Comparison of ENCODE assay signal across 17 cellular contexts in the genomic region with DNA sequence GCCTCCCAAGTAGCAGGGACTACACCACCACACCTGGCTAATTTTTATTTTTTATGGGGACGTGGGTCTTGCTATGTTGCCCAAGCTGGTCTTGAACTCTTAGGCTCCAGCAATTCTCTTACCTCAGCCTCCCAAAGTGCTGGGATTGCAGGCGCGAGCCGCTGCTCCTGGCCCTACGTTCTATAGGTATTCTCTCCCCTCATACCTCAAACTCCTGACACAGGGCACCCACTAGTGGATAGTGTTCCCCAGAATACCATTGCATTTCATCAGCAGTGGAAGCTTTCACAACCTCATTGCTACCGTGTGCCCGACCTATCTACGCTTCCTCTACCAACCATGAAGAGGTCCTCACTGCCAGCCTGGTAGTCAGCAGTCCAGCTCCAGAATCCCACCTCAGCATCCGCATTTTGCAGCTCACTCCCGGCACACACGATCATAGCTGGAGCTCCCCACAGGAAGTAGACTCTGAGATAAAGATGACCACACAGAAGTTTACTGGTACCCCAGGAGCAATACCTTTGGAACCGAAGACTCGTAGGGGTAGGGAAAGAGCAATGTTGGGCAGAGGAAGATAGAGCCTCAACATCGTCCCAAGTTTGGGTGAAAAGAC. TPM values are rescaled to one million over a fixed set of nuclear protein-coding genes. Genes with fewer than 3 reads are reported as not detected.
DNase-seq lines count a peak whose midpoint lies in the region; ATAC-seq, FAIRE-seq and TF ChIP-seq lines count a peak whose summit lies in the region.
"Had no signal": no experiment of that assay in that cellular context is flagged by ENCODE, and none has a peak within 500 bp of the region (broad histone marks: within the 10 kb centered on the region; RNA-seq: fewer than 3 reads in every experiment).

No MANE protein-coding gene starts in this region.

- H3K4me3 ChIP-seq in mammary epithelial cell (replicated peaks in 1 of 3; ENCODE audit: insufficient read depth in 1 of 3, low read depth in 2 of 3, low read length in 3 of 3) (no peak overlapping the region), breast epithelium (no peak overlapping the region), fibroblast of pulmonary artery (replicated peaks; ENCODE audit: low read depth, low read length) (peak overlapping the region; percentile 40)
- H3K4me3 ChIP-seq: dorsolateral prefrontal cortex had no signal

- H2AFZ ChIP-seq in mammary epithelial cell (ENCODE audit: low read depth, low read length) = peak overlapping the region; percentile 63

- no peak overlapping the region for H3K9ac ChIP-seq in mammary epithelial cell (ENCODE audit: insufficient read depth, low read length)

- no peak overlapping the region for H3K4me3 Mint-ChIP-seq in Calu3 (ENCODE audit: low read depth, unreplicated experiment)
- H3K4me3 Mint-ChIP-seq: activated CD4-positive, alpha-beta memory T cell treated with anti-CD3 and anti-CD28 coated beads for 36 hours had no signal

- H3K27ac ChIP-seq in mammary epithelial cell (ENCODE audit: insufficient read depth, low read depth, low read length) (no peak overlapping the region), breast epithelium (no peak overlapping the region)
- H3K27ac ChIP-seq: dorsolateral prefrontal cortex had no signal

- H3K4me1 ChIP-seq in mammary epithelial cell (ENCODE audit: insufficient read depth, low read length) (no peaks in the 10 kb centered on the region), breast epithelium (no peaks in the 10 kb centered on the region)

- peaks cover 3% of the 10 kb centered on the region for H3K9me3 ChIP-seq in mammary epithelial cell (replicated peaks; ENCODE audit: insufficient read depth, low read length)
- no peaks in the 10 kb centered on the region for H3K9me3 ChIP-seq in breast epithelium

- CTCF ChIA-PET in mammary epithelial cell (lab: Charles Lee; ENCODE audit: low non-redundant PET) (no interaction called here), Calu3 (lab: Charles Lee) (interaction anchor here (1.1 to 4.1 kb wide), 4 partner anchors 48 to 236 kb away, joined by 3 to 47 read pairs (median 5); partner anchors contain the start of gene CFDP1)

- H3K27me3 ChIP-seq in mammary epithelial cell (ENCODE audit: insufficient read depth, low read length) (no peaks in the 10 kb centered on the region), breast epithelium (no peaks in the 10 kb centered on the region)

- DNase-seq in mammary epithelial cell = no peak
- no peak for DNase-seq in breast epithelium (ENCODE audit: low spot score in 2 of 2)
- DNase-seq in SK-N-DZ (ENCODE audit: low spot score) = peak; percentile 59
- DNase-seq in fibroblast of pulmonary artery (ENCODE audit: low read depth) = peak; percentile 27
- peak; percentile 2 for DNase-seq in urothelium cell line (ENCODE audit: low spot score)
- no peak for DNase-seq in G401 (ENCODE audit: low spot score)
- no peak for DNase-seq in Calu3
- DNase-seq: activated CD4-positive, alpha-beta memory T cell treated with anti-CD3 and anti-CD28 coated beads for 36 hours; DMS79 treated with DMSO at 0.1 percent for 48 hours; NCI-H1417 treated with DMSO at 0.1 percent for 48 hours; NCI-H510A; nucleus accumbens; T1000 had no signal

- no peak for ATAC-seq in GM18517 (IDR thresholded peaks at IDR 0.05; ENCODE audit: unreplicated experiment)

- BruUV-seq in mammary epithelial cell (replicated peaks; lab: Mats Ljungman, UMichigan) (no TSS peak), Calu3 (replicated peaks; lab: Mats Ljungman, UMichigan) (no TSS peak)

- H3K4me1 Mint-ChIP-seq in Calu3 (ENCODE audit: low read depth, unreplicated experiment) = peaks cover 14% of the 10 kb centered on the region

- dilution Hi-C loops in mammary epithelial cell (cut with HindIII; ENCODE audit: low sequenced_read_pairs) = loop anchor here (5.0 kb wide), 2 partner anchors 45 to 80 kb away; partner anchors contain the start of gene LDHD

- in situ Hi-C loops in mammary epithelial cell (cut with MboI; ENCODE audit: low sequenced_read_pairs in 2 of 2) = loop anchor here (10.0 to 25.0 kb wide), 3 partner anchors 207 to 565 kb away; no protein-coding TSS in a partner anchor
- in situ Hi-C loops in G401 (cut with HindIII; ENCODE audit: low sequenced_read_pairs) = no loop called here

- intact Hi-C loops in mammary epithelial cell (cut with micrococcal nuclease) (loop anchor here (1.0 to 5.0 kb wide), 2 partner anchors 199 to 425 kb away; partner anchors contain the start of gene ADAT1), breast epithelium (cut with DNase I; ENCODE audit: low total_unique reads) (no loop called here), Calu3 (cut with micrococcal nuclease; ENCODE audit: unreplicated experiment) (loop anchor here (5.0 kb wide), 1 partner anchor 265 kb away; the partner anchor contains the start of gene TMEM170A)

- H3K36me3 Mint-ChIP-seq in Calu3 (ENCODE audit: insufficient read depth, unreplicated experiment) = peaks cover 6% of the 10 kb centered on the region
- H3K36me3 Mint-ChIP-seq: activated CD4-positive, alpha-beta memory T cell treated with anti-CD3 and anti-CD28 coated beads for 36 hours had no signal

- TF ChIP-seq POLR2A in breast epithelium (IDR thresholded peaks at IDR 0.05) = no peak

- H3K79me2 ChIP-seq in mammary epithelial cell (ENCODE audit: insufficient read depth, low read length) = no peaks in the 10 kb centered on the region

- 70% methylated on average over 10 of the region's 14 CpGs for WGBS in mammary epithelial cell (ENCODE audit: low coverage, missing lambda C conversion rate)

- H3K9me3 Mint-ChIP-seq in Calu3 (ENCODE audit: low read depth, unreplicated experiment) = no peaks in the 10 kb centered on the region
- H3K9me3 Mint-ChIP-seq: activated CD4-positive, alpha-beta memory T cell treated with anti-CD3 and anti-CD28 coated beads for 36 hours; activated T-helper 2 cell treated with anti-CD3 and anti-CD28 coated beads, Interferon-gamma antibody, Interleukin-2, Interleukin-4, amounts not matched to agents 10 μg/mL and 5 μg/mL and 100 μg/mL, durations not matched to agents 14 hours and 24 hours and 36 hours had no signal

- peaks cover 51% of the 10 kb centered on the region for H3K27me3 Mint-ChIP-seq in Calu3 (ENCODE audit: unreplicated experiment)

- no peak for TF ChIP-seq CTCF in mammary epithelial cell (conservative IDR thresholded peaks at IDR 0.05 in 1 of 2, IDR thresholded peaks at IDR 0.05 in 1 of 2; ENCODE audit: extremely low read depth in 1 of 2, insufficient read depth in 1 of 2, low read depth in 1 of 2, low read length in 2 of 2)
- no peak for TF ChIP-seq CTCF in breast epithelium (IDR thresholded peaks at IDR 0.05)
- no peak for TF ChIP-seq CTCF in fibroblast of pulmonary artery (IDR thresholded peaks at IDR 0.05; ENCODE audit: low read length, missing control alignments)
- TF ChIP-seq CTCF in Calu3 (IDR thresholded peaks at IDR 0.05; ENCODE audit: unreplicated experiment) = no peak

- H3K27ac Mint-ChIP-seq in Calu3 (ENCODE audit: unreplicated experiment) = no peak overlapping the region
- H3K27ac Mint-ChIP-seq: activated CD4-positive, alpha-beta memory T cell treated with anti-CD3 and anti-CD28 coated beads for 36 hours; activated T-helper 2 cell treated with anti-CD3 and anti-CD28 coated beads, Interferon-gamma antibody, Interleukin-2, Interleukin-4, amounts not matched to agents 10 μg/mL and 5 μg/mL and 100 μg/mL, durations not matched to agents 14 hours and 24 hours and 36 hours had no signal

- H3K36me3 ChIP-seq in mammary epithelial cell (ENCODE audit: insufficient read depth, low read length) (no peaks in the 10 kb centered on the region), breast epithelium (no peaks in the 10 kb centered on the region)

- no peaks in the 10 kb centered on the region for H4K20me1 ChIP-seq in mammary epithelial cell (ENCODE audit: insufficient read depth, low read length)

- peak overlapping the region; percentile 17 for H3K4me2 ChIP-seq in mammary epithelial cell (ENCODE audit: insufficient read depth, low read depth, low read length)

- FAIRE-seq in urothelium cell line (lab: Jason Lieb, UNC) = no peak

RNA-seq across cellular contexts. Expression of gene CTRB2, which starts 9.3 kb away (rescaled TPM):
- not detected for total RNA-seq in mammary epithelial cell
- polyA plus RNA-seq in mammary epithelial cell = not detected
- polyA minus RNA-seq in mammary epithelial cell = not detected
- total RNA-seq in breast epithelium = not detected
- not detected in 2 replicates for polyA plus RNA-seq in SK-N-DZ (2014; cell fraction: cytosol; rRNA removed)
- not detected in 2 replicates for polyA plus RNA-seq in SK-N-DZ (2014; cell fraction: nucleus; rRNA removed)
- not detected in 2 replicates for total RNA-seq in G401 (2014; rRNA removed; shearing (Covaris generic))
- 0.76 TPM in 1 of 2 replicates, not detected in the other for total RNA-seq in Calu3 (2022)
- total RNA-seq: activated CD4-positive, alpha-beta memory T cell treated with anti-CD3 and anti-CD28 coated beads for 36 hours; activated T-helper 2 cell treated with anti-CD3 and anti-CD28 coated beads, Interferon-gamma antibody, Interleukin-2, Interleukin-4, amounts not matched to agents 10 μg/mL and 5 μg/mL and 100 μg/mL, durations not matched to agents 14 hours and 24 hours and 36 hours; RPMI7951 had no signal

RNA-seq across cellular contexts. Expression of gene CTRB1, which starts 21.2 kb away (rescaled TPM):
- total RNA-seq in mammary epithelial cell = not detected
- polyA plus RNA-seq in mammary epithelial cell = not detected
- polyA minus RNA-seq in mammary epithelial cell = not detected
- total RNA-seq in breast epithelium = not detected
- polyA plus RNA-seq in SK-N-DZ (2014; cell fraction: cytosol; rRNA removed) = not detected in 2 replicates
- not detected in 2 replicates for polyA plus RNA-seq in SK-N-DZ (2014; cell fraction: nucleus; rRNA removed)
- total RNA-seq in G401 (2014; rRNA removed; shearing (Covaris generic)) = not detected in 2 replicates
- not detected in 2 replicates for total RNA-seq in Calu3 (2022)
- total RNA-seq: activated CD4-positive, alpha-beta memory T cell treated with anti-CD3 and anti-CD28 coated beads for 36 hours; activated T-helper 2 cell treated with anti-CD3 and anti-CD28 coated beads, Interferon-gamma antibody, Interleukin-2, Interleukin-4, amounts not matched to agents 10 μg/mL and 5 μg/mL and 100 μg/mL, durations not matched to agents 14 hours and 24 hours and 36 hours; RPMI7951 had no signal

RNA-seq across cellular contexts. Expression of gene ZFP1, which starts 49.3 kb away (rescaled TPM):
- 10 to 100 TPM; 11.9 to 13.7 TPM for total RNA-seq in mammary epithelial cell
- polyA plus RNA-seq in mammary epithelial cell = 6.4 TPM
- 4.1 TPM for polyA minus RNA-seq in mammary epithelial cell
- 10 to 100 TPM in 2 of 3 donors, 1 to 10 TPM in 1; 7.0 to 16.0 (median 12.5) TPM for total RNA-seq in breast epithelium
- polyA plus RNA-seq in SK-N-DZ (2014; cell fraction: cytosol; rRNA removed) = 18.0 and 18.2 TPM in 2 replicates
- 11.1 and 12.0 TPM in 2 replicates for polyA plus RNA-seq in SK-N-DZ (2014; cell fraction: nucleus; rRNA removed)
- total RNA-seq in G401 (2014; rRNA removed; shearing (Covaris generic)) = 9.1 and 17.0 TPM in 2 replicates
- total RNA-seq in Calu3 (2022) = 10.6 and 12.9 TPM in 2 replicates

RNA-seq across cellular contexts. Expression of gene BCAR1, which starts 53.8 kb away (rescaled TPM):
- total RNA-seq in mammary epithelial cell = 100 to 1,000 TPM in 1 of 2 donors, 10 to 100 TPM in 1; 58.0 to 103 TPM
- 46.8 TPM for polyA plus RNA-seq in mammary epithelial cell
- 19.5 TPM for polyA minus RNA-seq in mammary epithelial cell
- total RNA-seq in breast epithelium = 10 to 100 TPM; 13.6 to 38.7 (median 32.9) TPM
- polyA plus RNA-seq in SK-N-DZ (2014; cell fraction: cytosol; rRNA removed) = 38.2 and 42.1 TPM in 2 replicates
- 33.6 and 40.5 TPM in 2 replicates for polyA plus RNA-seq in SK-N-DZ (2014; cell fraction: nucleus; rRNA removed)
- 122 and 124 TPM in 2 replicates for total RNA-seq in G401 (2014; rRNA removed; shearing (Covaris generic))
- total RNA-seq in Calu3 (2022) = 153 and 168 TPM in 2 replicates

Comparison
In these comparisons a context has a peak if more than half of its experiments do, and no peak if none do; other contexts are left out.
1. DNase-seq: peak in SK-N-DZ (single experiment), fibroblast of pulmonary artery (single experiment) and urothelium cell line (single experiment); none in mammary epithelial cell (single experiment), breast epithelium (0 of 2), G401 (single experiment) and Calu3 (single experiment).